Comparison of ENCODE assay signal across 25 cellular contexts in the genomic region with DNA sequence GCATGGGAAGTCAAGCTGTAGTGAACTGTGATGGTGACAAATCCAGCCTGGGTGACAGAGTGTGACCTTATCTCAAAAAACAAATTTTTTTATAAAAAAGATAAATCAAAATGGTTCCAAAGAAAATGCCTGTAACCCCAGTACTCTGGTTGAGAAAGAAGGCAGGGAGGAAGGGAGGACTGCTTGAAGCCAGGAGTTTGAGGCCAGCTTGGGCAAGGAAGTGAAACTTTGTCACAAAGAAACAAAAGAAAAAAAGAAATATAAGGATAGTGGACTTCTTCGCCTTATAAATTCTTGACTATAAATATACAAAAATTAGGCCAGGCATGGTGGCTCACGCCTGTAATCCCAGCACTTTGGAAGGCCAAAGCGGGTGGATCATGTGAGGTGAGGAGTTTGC.
"Had no signal": no experiment of that assay in that cellular context is flagged by ENCODE, and none has a peak within 500 bp of the region (broad histone marks: within the 10 kb centered on the region; RNA-seq: fewer than 3 reads in every experiment).

No MANE protein-coding gene starts in this region.

- ATAC-seq: activated naive CD4-positive, alpha-beta T cell treated with anti-CD3 and anti-CD28 coated beads, Interleukin-2, amount 50 U/mL, for 72 hours; activated naive CD8-positive, alpha-beta T cell treated with anti-CD3 and anti-CD28 coated beads, Interleukin-2, amount 50 U/mL, for 24 hours; activated T-cell treated with anti-CD3 and anti-CD28 coated beads, Interleukin-2, amount 50 U/mL, for 4 hours; Panc1; Right ventricle myocardium inferior; SK-N-SH treated with all-trans-retinoic acid at 6 μM for 48 hours; WTC11 had no signal

- H3K4me1 ChIP-seq: SJSA1 had no signal

- H3K4me3 ChIP-seq: SJSA1 had no signal

- H3K27me3 ChIP-seq: SJSA1 had no signal

- H3K27ac ChIP-seq: SJSA1 had no signal

- H3K9me3 ChIP-seq: SJSA1 had no signal

- DNase-seq: activated CD4-positive, alpha-beta memory T cell treated with anti-CD3 and anti-CD28 coated beads for 36 hours; activated CD4-positive, alpha-beta T cell treated with anti-CD3 and anti-CD28 coated beads, Interleukin-2, amount 10 ng/mL, durations not matched to agents 24 days and 14 days; activated CD4-positive, CD25-positive, alpha-beta regulatory T cell treated with anti-CD3 and anti-CD28 coated beads, Interleukin-2, amount 50 U/mL, for 72 hours; activated CD8-positive, alpha-beta memory T cell treated with anti-CD3 and anti-CD28 coated beads for 24 hours; activated effector memory CD4-positive, alpha-beta T cell treated with anti-CD3 and anti-CD28 coated beads, Interleukin-2, amount 50 U/mL, for 16 hours; activated naive CD4-positive, alpha-beta T cell treated with Interleukin-2 at 50 U/mL for 16 hours; activated naive CD8-positive, alpha-beta T cell treated with anti-CD3 and anti-CD28 coated beads, Interleukin-2, amount 50 U/mL, for 24 hours; activated T-cell treated with anti-CD3 and anti-CD28 coated beads, Interleukin-2, amount 50 U/mL, for 4 hours; amygdala; KG1; NCI-H1105 treated with DMSO at 0.1 percent for 48 hours; NCI-H1436 treated with DMSO at 0.1 percent for 48 hours; NCI-H187; NCI-H2081; NCI-H510A treated with DMSO at 0.1 percent for 48 hours; NCI-H69; NK-92 treated with Interleukin-12 subunit alpha and Interleukin-12 subunit beta, amount 100 ng/mL, for 24 hours; OCI-M1; RPMI8226 had no signal
